Comparison of ENCODE assay signal across 20 cellular contexts in genomic region chr19:28643284-28643683, GRCh38.
"Had no signal": no experiment of that assay in that cellular context is flagged by ENCODE, and none has a peak within 500 bp of the region (broad histone marks: within the 10 kb centered on the region; RNA-seq: fewer than 3 reads in every experiment).

No MANE protein-coding gene starts in this region.

- ATAC-seq: Panc1 had no signal

- DNase-seq: KBM-7, MV-4-11, NCI-H1048, NCI-H1105, NCI-H1417, NCI-H1436 treated with DMSO at 0.1 percent for 48 hours, NCI-H1694, NCI-H2029, NCI-H2081 treated with DMSO at 0.1 percent for 48 hours, NCI-H2171, NCI-H226, NCI-H446, NCI-H510A, NCI-H524 treated with DMSO at 0.1 percent for 48 hours, NCI-H69, NCI-H774, SHP77, SK-N-SH had no signal

- H3K27ac ChIP-seq: RWPE1 had no signal

- H3K9ac ChIP-seq: SK-N-SH had no signal

- H3K4me2 ChIP-seq: SK-N-SH had no signal

- H3K9me3 ChIP-seq: SK-N-SH had no signal
